Comparison of ENCODE assay signal across 1 cellular context in genomic region chr10:547591-548081, GRCh38.
TF ChIP-seq lines count a peak whose summit lies in the region.

No MANE protein-coding gene starts in this region.

TF ChIP-seq in IMR-90, 13 proteins besides CTCF, POLR2A, EP300 and RAD21:
- TF ChIP-seq MAZ (IDR thresholded peaks at IDR 0.05; ENCODE audit: borderline replicate concordance, low read depth, low read length) (no peak), MXI1 (IDR thresholded peaks at IDR 0.05; ENCODE audit: borderline replicate concordance, low read depth, low read length) (0 out of 2 replicates have a peak, but pooled peaks have one; percentile 23)
